Comparison of ENCODE assay signal across 1 cellular context in genomic region chr7:50246551-50246950, GRCh38.
TF ChIP-seq lines count a peak whose summit lies in the region.

No MANE protein-coding gene starts in this region.

TF ChIP-seq in GM12878, 131 proteins besides CTCF, POLR2A, EP300 and RAD21 (continued from another document):
- TF ChIP-seq ZNF687 (IDR thresholded peaks at IDR 0.05): 0 out of 2 replicates have a peak, but pooled peaks have one; percentile 46
- TF ChIP-seq WRNIP1 (IDR thresholded peaks at IDR 0.05; ENCODE audit: borderline replicate concordance, low read depth, low read length): no peak
- no peak for TF ChIP-seq CEBPZ (IDR thresholded peaks at IDR 0.05; ENCODE audit: low read depth, low read length)
- TF ChIP-seq GABPA (IDR thresholded peaks at IDR 0.05; ENCODE audit: low read depth): no peak
- peak; percentile 63 for TF ChIP-seq KLF5 (IDR thresholded peaks at IDR 0.05; ENCODE audit: partially characterized antibody)
- TF ChIP-seq IKZF1 (conservative IDR thresholded peaks at IDR 0.05): no peak
- no peak for TF ChIP-seq BMI1 (IDR thresholded peaks at IDR 0.05; ENCODE audit: borderline replicate concordance)
- no peak for TF ChIP-seq TBL1XR1 (IDR thresholded peaks at IDR 0.05; ENCODE audit: low read depth, low read length)
- TF ChIP-seq RB1 (IDR thresholded peaks at IDR 0.05; ENCODE audit: borderline replicate concordance): no peak
- TF ChIP-seq STAT3 (IDR thresholded peaks at IDR 0.05; ENCODE audit: low read depth, low read length): no peak
- no peak for TF ChIP-seq NR2F1 (conservative IDR thresholded peaks at IDR 0.05)
- no peak for TF ChIP-seq SP1 (IDR thresholded peaks at IDR 0.05; ENCODE audit: low read depth, low read length)
- no peak for TF ChIP-seq NFXL1 (IDR thresholded peaks at IDR 0.05; ENCODE audit: borderline replicate concordance)
- TF ChIP-seq RFX5 (IDR thresholded peaks at IDR 0.05; ENCODE audit: low read depth, low read length): no peak
- no peak for TF ChIP-seq ZBTB4 (CRISPR knock-in tag; IDR thresholded peaks at IDR 0.05)
- peak; percentile 23 for TF ChIP-seq SKIL (IDR thresholded peaks at IDR 0.05; ENCODE audit: low read depth, poor library complexity, severe bottlenecking)
- TF ChIP-seq MEF2B (IDR thresholded peaks at IDR 0.05; ENCODE audit: partially characterized antibody, poor library complexity, severe bottlenecking): no peak
- no peak for TF ChIP-seq CHD4 (IDR thresholded peaks at IDR 0.05)
- no peak for TF ChIP-seq E2F4 (IDR thresholded peaks at IDR 0.05; ENCODE audit: low read depth, low read length)
- no peak for TF ChIP-seq MLLT1 (IDR thresholded peaks at IDR 0.05)
- TF ChIP-seq ZNF622 (IDR thresholded peaks at IDR 0.05): no peak
- no peak for TF ChIP-seq NRF1 (conservative IDR thresholded peaks at IDR 0.05; ENCODE audit: low read depth, low read length)
- TF ChIP-seq ELK1 (IDR thresholded peaks at IDR 0.05; ENCODE audit: low read depth, low read length): no peak
